In genomic region chr1:116508984-116509980, GRCh38 we compare ENCODE assay signal across 8 cellular contexts.
DNase-seq lines count a peak whose midpoint lies in the region; ATAC-seq and TF ChIP-seq lines count a peak whose summit lies in the region.

No MANE protein-coding gene starts in this region.

- H3K9me3 ChIP-seq in PC-9 (ENCODE audit: insufficient read depth, low read depth) (peaks cover 7% of the 10 kb centered on the region; the same call in 1 of the 2 replicates), smooth muscle cell (replicated peaks; ENCODE audit: low read depth) (no peaks in the 10 kb centered on the region)

- peaks cover 80% of the 10 kb centered on the region for H3F3A ChIP-seq in PC-9 (ENCODE audit: insufficient read depth, low read depth)
- no peaks in the 10 kb centered on the region for H3F3A ChIP-seq in smooth muscle cell (ENCODE audit: low read depth)

- TSS peak; percentile 74 for BruUV-seq in PC-9 (replicated peaks; lab: Mats Ljungman, UMichigan)

- DNase-seq in GM04504 (ENCODE audit: low read depth) (peak; percentile 51), PC-9 (peak; percentile 73 to 90), choroid plexus epithelial cell (ENCODE audit: low read depth) (peak; percentile 86), smooth muscle cell (lab: John Stamatoyannopoulos, UW; ENCODE audit: unreplicated experiment) (no peak), posterior vena cava (ENCODE audit: low spot score) (no peak), NCI-H128 (lab: John Stamatoyannopoulos, UW; ENCODE audit: unreplicated experiment) (no peak)

- H4K20me1 ChIP-seq in PC-9 (ENCODE audit: insufficient read depth) (no peaks in the 10 kb centered on the region), smooth muscle cell (ENCODE audit: low read depth) (no peaks in the 10 kb centered on the region)

- H3K4me1 ChIP-seq in PC-9 (replicated peaks; ENCODE audit: insufficient read depth) (peaks cover 86% of the 10 kb centered on the region), smooth muscle cell (ENCODE audit: low read depth) (no peaks in the 10 kb centered on the region)

- intact Hi-C loops in PC-9 (cut with micrococcal nuclease; ENCODE audit: unreplicated experiment) (loop anchor here (1.0 to 5.0 kb wide), 3 partner anchors 61 to 1012 kb away; partner anchors contain the start of gene TTF2), posterior vena cava (cut with DNase I) (no loop called here)

- H3K4me2 ChIP-seq in PC-9 = peak overlapping the region; percentile 60
- H3K4me2 ChIP-seq in smooth muscle cell = peak overlapping the region; percentile 49

- no peaks in the 10 kb centered on the region for H3K9me2 ChIP-seq in PC-9 (ENCODE audit: insufficient read depth)

- H3K4me3 ChIP-seq in PC-9 (peak overlapping the region; percentile 3; the same call in 1 of the 2 replicates), choroid plexus epithelial cell (ENCODE audit: low read depth, low read length) (no peak overlapping the region), smooth muscle cell (no peak overlapping the region)

- H3K36me3 ChIP-seq in PC-9 (ENCODE audit: low read depth) (peaks cover 14% of the 10 kb centered on the region), smooth muscle cell (ENCODE audit: low read depth) (no peaks in the 10 kb centered on the region)

- H2AFZ ChIP-seq in PC-9 = no peak overlapping the region
- H2AFZ ChIP-seq in smooth muscle cell (ENCODE audit: low read depth) = no peak overlapping the region

- POLR2A ChIA-PET in PC-9 (lab: Charles Lee; ENCODE audit: unreplicated experiment) = interaction anchor here (0.5 to 0.7 kb wide), 4 partner anchors 19 to 1898 kb away, joined by 3 to 8 read pairs (median 4); no protein-coding TSS in a partner anchor

- CTCF ChIA-PET in PC-9 (lab: Charles Lee) = no interaction called here

- WGBS in smooth muscle cell (ENCODE audit: low lambda C conversion rate) = 64% methylated on average over 3 of the region's 3 CpGs

- peak; percentile 44 for ATAC-seq in HG02642 (IDR thresholded peaks at IDR 0.05; ENCODE audit: poor library complexity, unreplicated experiment)
- no peak for ATAC-seq in GM19467 (IDR thresholded peaks at IDR 0.05; ENCODE audit: unreplicated experiment)

- no peak overlapping the region for H3K9ac ChIP-seq in smooth muscle cell (ENCODE audit: low read depth)

- no peaks in the 10 kb centered on the region for H3K79me2 ChIP-seq in PC-9 (ENCODE audit: low read depth)
- H3K79me2 ChIP-seq in smooth muscle cell (ENCODE audit: low read depth) = no peaks in the 10 kb centered on the region

- H3K27me3 ChIP-seq in PC-9 (ENCODE audit: insufficient read depth, low read depth) (no peaks in the 10 kb centered on the region), smooth muscle cell (ENCODE audit: low read depth) (no peaks in the 10 kb centered on the region)

- peak overlapping the region; percentile 97 for H3K27ac ChIP-seq in PC-9
- H3K27ac ChIP-seq in smooth muscle cell (ENCODE audit: low read depth) = peak overlapping the region; percentile 82

- no peak for TF ChIP-seq CTCF in PC-9 (conservative IDR thresholded peaks at IDR 0.05)
- TF ChIP-seq CTCF in choroid plexus epithelial cell (conservative IDR thresholded peaks at IDR 0.05; ENCODE audit: low read depth, low read length) = no peak
- no peak for TF ChIP-seq CTCF in smooth muscle cell (IDR thresholded peaks at IDR 0.05; ENCODE audit: borderline replicate concordance, insufficient read depth, poor library complexity, severe bottlenecking)

Comparison
In these comparisons a context has a peak if more than half of its experiments do, and no peak if none do; other contexts are left out.
1. DNase-seq: peak in GM04504 (single experiment), PC-9 (2 of 2) and choroid plexus epithelial cell (single experiment); none in smooth muscle cell (single experiment), posterior vena cava (single experiment) and NCI-H128 (single experiment).